ENCODE assay signal across 32 cellular contexts in the genomic region with DNA sequence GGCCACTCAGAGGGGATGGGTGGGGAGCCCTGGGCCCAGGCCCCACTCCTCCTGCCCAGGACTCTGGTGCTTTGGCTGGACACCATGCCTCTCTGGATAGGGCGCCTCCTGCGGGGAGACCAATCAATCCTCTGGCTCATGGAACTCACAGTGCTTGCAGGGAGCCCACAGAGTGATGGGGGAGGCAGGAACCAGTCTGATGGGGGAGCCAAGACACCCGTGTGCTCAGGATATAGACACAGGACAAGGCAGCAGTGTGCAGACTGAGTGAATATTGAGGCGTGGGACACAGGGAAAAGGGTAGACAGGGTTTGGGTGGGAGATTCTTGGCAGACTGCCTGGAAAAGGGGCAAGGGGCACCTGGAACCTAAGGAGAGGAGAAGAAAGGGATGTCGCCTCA. TPM values are rescaled to one million over a fixed set of nuclear protein-coding genes. Genes with fewer than 3 reads are reported as not detected.
"Had no signal": no experiment of that assay in that cellular context is flagged by ENCODE, and none has a peak within 500 bp of the region (broad histone marks: within the 10 kb centered on the region; RNA-seq: fewer than 3 reads in every experiment).

No MANE protein-coding gene starts in this region.

- H3K9me3 Mint-ChIP-seq: activated CD4-positive, alpha-beta T cell treated with anti-CD3 and anti-CD28 coated beads, Interleukin-2, amount 10 ng/mL, durations not matched to agents 7 days and 5 days; activated naive CD4-positive, alpha-beta T cell treated with anti-CD3 and anti-CD28 coated beads for 36 hours; activated naive CD4-positive, alpha-beta T cell treated with anti-CD3 and anti-CD28 coated beads, Interleukin-2, amount 50 U/mL, for 72 hours; activated T-cell treated with anti-CD3 and anti-CD28 coated beads, Interleukin-2, amount 50 U/mL, for 4 hours; activated T-helper 1 cell treated with anti-CD3 and anti-CD28 coated beads, Interleukin-12 subunit alpha, Interleukin-12 subunit beta, Interleukin-2, Interleukin-4 antibody, amounts not matched to agents 30 ng/mL and 10 ng/mL and 1 ng/mL, durations not matched to agents 14 hours and 24 hours and 36 hours; T-helper 1 cell treated with Interleukin-12 subunit alpha and Interleukin-12 subunit beta and Interleukin-4 antibody, amounts not matched to agents 30 μg/mL and 1 μg/mL, for 36 hours; T-helper 2 cell treated with Interferon-gamma antibody and Interleukin-4, amounts not matched to agents 5 μg/mL and 100 μg/mL, for 36 hours; WTC11 had no signal

- H3K27ac ChIP-seq: PC-9, RWPE1 had no signal

- H2AFZ ChIP-seq: PC-9 had no signal

- H3K27ac Mint-ChIP-seq: activated CD4-positive, alpha-beta T cell treated with anti-CD3 and anti-CD28 coated beads for 36 hours; activated CD4-positive, alpha-beta T cell treated with anti-CD3 and anti-CD28 coated beads, Interleukin-2, amount 10 ng/mL, durations not matched to agents 7 days and 5 days; activated naive CD4-positive, alpha-beta T cell treated with anti-CD3 and anti-CD28 coated beads for 36 hours; activated naive CD4-positive, alpha-beta T cell treated with anti-CD3 and anti-CD28 coated beads, Interleukin-2, amount 50 U/mL, for 72 hours; activated T-helper 1 cell treated with anti-CD3 and anti-CD28 coated beads, Interleukin-12 subunit alpha, Interleukin-12 subunit beta, Interleukin-2, Interleukin-4 antibody, amounts not matched to agents 30 ng/mL and 10 ng/mL and 1 ng/mL, durations not matched to agents 14 hours and 24 hours and 36 hours; T-helper 1 cell treated with Interleukin-12 subunit alpha and Interleukin-12 subunit beta and Interleukin-4 antibody, amounts not matched to agents 30 μg/mL and 1 μg/mL, for 36 hours; T-helper 2 cell treated with Interferon-gamma antibody and Interleukin-4, amounts not matched to agents 5 μg/mL and 100 μg/mL, for 36 hours; WTC11 had no signal

- H3K4me2 ChIP-seq: PC-9 had no signal

- H3K36me3 Mint-ChIP-seq: activated naive CD4-positive, alpha-beta T cell treated with anti-CD3 and anti-CD28 coated beads, Interleukin-2, amount 50 U/mL, for 72 hours; brain; WTC11 had no signal

- H3K4me3 Mint-ChIP-seq: activated CD4-positive, alpha-beta T cell treated with anti-CD3 and anti-CD28 coated beads for 36 hours; activated CD4-positive, alpha-beta T cell treated with anti-CD3 and anti-CD28 coated beads, Interleukin-2, amount 10 ng/mL, durations not matched to agents 7 days and 5 days; activated naive CD4-positive, alpha-beta T cell treated with anti-CD3 and anti-CD28 coated beads for 36 hours; activated T-cell treated with anti-CD3 and anti-CD28 coated beads, Interleukin-2, amount 50 U/mL, for 4 hours; activated T-helper 1 cell treated with anti-CD3 and anti-CD28 coated beads, Interleukin-12 subunit alpha, Interleukin-12 subunit beta, Interleukin-2, Interleukin-4 antibody, amounts not matched to agents 30 ng/mL and 10 ng/mL and 1 ng/mL, durations not matched to agents 14 hours and 24 hours and 36 hours; brain; T-helper 1 cell treated with Interleukin-12 subunit alpha and Interleukin-12 subunit beta and Interleukin-4 antibody, amounts not matched to agents 30 μg/mL and 1 μg/mL, for 36 hours; T-helper 2 cell treated with Interferon-gamma antibody and Interleukin-4, amounts not matched to agents 5 μg/mL and 100 μg/mL, for 36 hours; WTC11 had no signal

- DNase-seq: activated CD4-positive, alpha-beta T cell treated with anti-CD3 and anti-CD28 coated beads for 36 hours; activated CD4-positive, alpha-beta T cell treated with anti-CD3 and anti-CD28 coated beads, Interleukin-2, amount 10 ng/mL, durations not matched to agents 7 days and 5 days; activated CD4-positive, alpha-beta T cell treated with anti-CD3 and anti-CD28 coated beads, Interleukin-2, amount 50 U/mL, for 48 hours; activated CD8-positive, alpha-beta memory T cell treated with anti-CD3 and anti-CD28 coated beads, Interleukin-2, amount 50 U/mL, for 4 hours; activated gamma-delta T cell treated with Interleukin-2 at 50 U/mL for 16 hours; activated naive CD4-positive, alpha-beta T cell treated with anti-CD3 and anti-CD28 coated beads for 36 hours; activated T-cell treated with anti-CD3 and anti-CD28 coated beads for 4 hours; activated T-cell treated with anti-CD3 and anti-CD28 coated beads, Interleukin-2, amount 50 U/mL, for 4 hours; anterior cingulate cortex; caudate nucleus; cerebellar nuclear complex; IMR-90; Karpas-422; KBM-7; NCI-H187 treated with DMSO at 0.1 percent for 48 hours; NCI-H2081 treated with DMSO at 0.1 percent for 48 hours; NCI-H510A; NCI-H526; NCI-H748 treated with DMSO at 0.1 percent for 48 hours; PC-9; Right ventricle myocardium superior had no signal

- H3K4me1 Mint-ChIP-seq: activated CD4-positive, alpha-beta T cell treated with anti-CD3 and anti-CD28 coated beads for 36 hours; activated CD4-positive, alpha-beta T cell treated with anti-CD3 and anti-CD28 coated beads, Interleukin-2, amount 10 ng/mL, durations not matched to agents 7 days and 5 days; brain had no signal

- FAIRE-seq: bronchial epithelial cell, RCC 7860, TTC549 had no signal

- H3K4me3 ChIP-seq: PC-9 had no signal

- ATAC-seq: activated CD4-positive, alpha-beta T cell treated with anti-CD3 and anti-CD28 coated beads for 36 hours; activated CD4-positive, CD25-positive, alpha-beta regulatory T cell treated with anti-CD3 and anti-CD28 coated beads, Interleukin-2, amount 50 U/mL, for 24 hours; activated naive CD4-positive, alpha-beta T cell treated with anti-CD3 and anti-CD28 coated beads, Interleukin-2, amount 50 U/mL, for 72 hours; activated T-cell treated with anti-CD3 and anti-CD28 coated beads, Interleukin-2, amount 50 U/mL, for 4 hours; WTC11 had no signal

RNA-seq across cellular contexts. Expression of gene DLX4, which starts 37.6 kb away (rescaled TPM):
- total RNA-seq: activated T-helper 1 cell treated with anti-CD3 and anti-CD28 coated beads, Interleukin-12 subunit alpha, Interleukin-12 subunit beta, Interleukin-2, Interleukin-4 antibody, amounts not matched to agents 30 ng/mL and 10 ng/mL and 1 ng/mL, durations not matched to agents 14 hours and 24 hours and 36 hours; bronchial epithelial cell; IMR-90; Right ventricle myocardium superior had no signal
- polyA plus RNA-seq: IMR-90 had no signal
